ENCODE assay signal across 8 cellular contexts in genomic region chr6:112086744-112087135, GRCh38. TPM values are rescaled to one million over a fixed set of nuclear protein-coding genes. Genes with fewer than 3 reads are reported as not detected.
DNase-seq lines count a peak whose midpoint lies in the region; ATAC-seq, FAIRE-seq and TF ChIP-seq lines count a peak whose summit lies in the region.

No MANE protein-coding gene starts in this region.

- POLR2A ChIA-PET in A549 (lab: Yijun Ruan, JAX) = no interaction called here
- POLR2A ChIA-PET in activated CD8-positive, alpha-beta T cell treated with anti-CD3 and anti-CD28 coated beads for 36 hours (lab: Charles Lee) = interaction anchor here (0.6 to 2.5 kb wide), 7 partner anchors 9 to 828 kb away, joined by 3 to 8 read pairs (median 4); no protein-coding TSS in a partner anchor

- H3K27me3 ChIP-seq in left ventricle myocardium inferior (ENCODE audit: low read depth) = no peaks in the 10 kb centered on the region

- peak; percentile 24 to 28; a peak in 2 of 5 replicates for TF ChIP-seq RAD21 in A549 (conservative IDR thresholded peaks at IDR 0.05 in 1 of 2, IDR thresholded peaks at IDR 0.05 in 1 of 2)

- H3K36me3 Mint-ChIP-seq in activated CD8-positive, alpha-beta T cell treated with anti-CD3 and anti-CD28 coated beads for 36 hours (ENCODE audit: low read depth) = peaks cover 6% of the 10 kb centered on the region

- FAIRE-seq in A549 (lab: Jason Lieb, UNC) = no peak

- H3K4me2 ChIP-seq in A549 = peak overlapping the region; percentile 81

- peak; percentile 43 for TF ChIP-seq CTCF in A549 (IDR thresholded peaks at IDR 0.05)
- TF ChIP-seq CTCF in GM12872 (IDR thresholded peaks at IDR 0.05; ENCODE audit: insufficient read depth, low read depth, low read length) = peak; percentile 28; the same call in 1 of the 3 replicates
- peak; percentile 47 for TF ChIP-seq CTCF in activated CD8-positive, alpha-beta T cell treated with anti-CD3 and anti-CD28 coated beads for 36 hours (IDR thresholded peaks at IDR 0.05)
- TF ChIP-seq CTCF in left ventricle myocardium inferior (IDR thresholded peaks at IDR 0.05; ENCODE audit: borderline replicate concordance) = peak; percentile 17
- TF ChIP-seq CTCF in retinal pigment epithelial cell (conservative IDR thresholded peaks at IDR 0.05; ENCODE audit: low read depth, low read length) = peak; percentile 41

- CTCF ChIA-PET in A549 (lab: Yijun Ruan, JAX) = interaction anchor here (0.7 to 3.2 kb wide), 13 partner anchors 9 to 1842 kb away, joined by 3 to 34 read pairs (median 4); no protein-coding TSS in a partner anchor
- CTCF ChIA-PET in activated CD8-positive, alpha-beta T cell treated with anti-CD3 and anti-CD28 coated beads for 36 hours (lab: Charles Lee) = interaction anchor here (0.8 to 4.7 kb wide), 19 partner anchors 8 to 828 kb away, joined by 3 to 161 read pairs (median 5); a partner anchor contains a TSS

- H3K27me3 Mint-ChIP-seq in activated CD8-positive, alpha-beta T cell treated with anti-CD3 and anti-CD28 coated beads for 36 hours = peaks cover 6% of the 10 kb centered on the region

- peaks cover 12% of the 10 kb centered on the region for H3K4me1 Mint-ChIP-seq in activated CD8-positive, alpha-beta T cell treated with anti-CD3 and anti-CD28 coated beads for 36 hours (ENCODE audit: low read depth)

- no peaks in the 10 kb centered on the region for H3K9me3 Mint-ChIP-seq in activated CD8-positive, alpha-beta T cell treated with anti-CD3 and anti-CD28 coated beads for 36 hours

- no peak overlapping the region for H3K27ac Mint-ChIP-seq in activated CD8-positive, alpha-beta T cell treated with anti-CD3 and anti-CD28 coated beads for 36 hours

- peaks cover 6% of the 10 kb centered on the region; the same call in 2 of the 3 replicates for H3K4me1 ChIP-seq in A549
- peaks cover 49% of the 10 kb centered on the region for H3K4me1 ChIP-seq in left ventricle myocardium inferior

- peak; percentile 51 to 53 for DNase-seq in A549 (ENCODE audit: low read depth in 1 of 2, low spot score in 1 of 2)
- DNase-seq in NCI-H1092 (lab: John Stamatoyannopoulos, UW) = peak; percentile 0
- DNase-seq in activated CD8-positive, alpha-beta T cell treated with anti-CD3 and anti-CD28 coated beads for 36 hours = no peak
- DNase-seq in left ventricle myocardium inferior = no peak
- no peak for DNase-seq in retinal pigment epithelial cell (ENCODE audit: low read depth)
- no peak for DNase-seq in OCI-M2 (lab: John Stamatoyannopoulos, UW; ENCODE audit: unreplicated experiment)

- no peak overlapping the region for H3K4me3 Mint-ChIP-seq in activated CD8-positive, alpha-beta T cell treated with anti-CD3 and anti-CD28 coated beads for 36 hours

- no peaks in the 10 kb centered on the region for H3K9me3 ChIP-seq in A549
- no peaks in the 10 kb centered on the region for H3K9me3 ChIP-seq in left ventricle myocardium inferior (replicated peaks)

- peak overlapping the region; percentile 84 to 90 for H3K27ac ChIP-seq in A549
- peak overlapping the region; percentile 93 for H3K27ac ChIP-seq in left ventricle myocardium inferior (replicated peaks)

- peaks cover 32% of the 10 kb centered on the region for H3K36me3 ChIP-seq in left ventricle myocardium inferior

- no peak for TF ChIP-seq EP300 in A549 (IDR thresholded peaks at IDR 0.05)

- 2% methylated on average over 8 of the region's 8 CpGs for WGBS in A549 (ENCODE audit: missing lambda C conversion rate)

- intact Hi-C loops in activated CD8-positive, alpha-beta T cell treated with anti-CD3 and anti-CD28 coated beads for 36 hours (cut with micrococcal nuclease) = loop anchor here (1.0 to 2.0 kb wide), 2 partner anchors 68 to 77 kb away; no protein-coding TSS in a partner anchor
- intact Hi-C loops in left ventricle myocardium inferior (cut with micrococcal nuclease) = no loop called here

- H3K4me3 ChIP-seq in A549 = peak overlapping the region; percentile 80
- peak overlapping the region; percentile 85 for H3K4me3 ChIP-seq in left ventricle myocardium inferior
- H3K4me3 ChIP-seq in retinal pigment epithelial cell (ENCODE audit: low read length) = peak overlapping the region; percentile 92

- ATAC-seq in A549 = peak; percentile 84 to 88
- peak; percentile 18 for ATAC-seq in HG02759 (IDR thresholded peaks at IDR 0.05; ENCODE audit: unreplicated experiment)
- ATAC-seq in activated CD8-positive, alpha-beta T cell treated with anti-CD3 and anti-CD28 coated beads for 36 hours = no peak

- TF ChIP-seq POLR2A in A549 (IDR thresholded peaks at IDR 0.05; ENCODE audit: low read length) = no peak

TF ChIP-seq in A549, 52 proteins besides CTCF, POLR2A, EP300 and RAD21:
- TF ChIP-seq CEBPB (IDR thresholded peaks at IDR 0.05) = peak; percentile 14 to 29; a peak in 1 of 4 replicates
- TF ChIP-seq GATA3 (IDR thresholded peaks at IDR 0.05; ENCODE audit: borderline replicate concordance) = no peak
- TF ChIP-seq KDM5A (IDR thresholded peaks at IDR 0.05) = no peak
TF ChIP-seq in A549: peak in this region for 1.

RNA-seq across cellular contexts. Expression of gene TUBE1, which starts 0.5 kb away (rescaled TPM):
- 20.3 and 32.5 TPM in 2 replicates for polyA plus RNA-seq in A549 (2011; rRNA removed)
- 4.3 and 5.7 TPM in 2 replicates for polyA plus RNA-seq in A549 (2012; cell fraction: cytosol; rRNA removed)
- 6.5 TPM in 2 replicates for polyA plus RNA-seq in A549 (2012; cell fraction: nucleus; rRNA removed)
- 6.8 to 9.7 TPM (median 7.2 TPM) in 3 replicates for polyA plus RNA-seq in A549 (2017; fragmentation: RNase III; extraction: RNeasy Plus Mini Kit Qiagen cat#74134 plus additional on column Dnase treatment)
- 9.1 and 9.5 TPM in 2 replicates for polyA minus RNA-seq in A549 (2011; rRNA and poly(A)+ RNA removed)
- total RNA-seq in activated CD8-positive, alpha-beta T cell treated with anti-CD3 and anti-CD28 coated beads for 36 hours = 10 to 100 TPM; 38.7 to 39.1 TPM
- 28.5 TPM for total RNA-seq in left ventricle myocardium inferior

RNA-seq across cellular contexts. Expression of gene FAM229B, which starts 0.7 kb away (rescaled TPM):
- polyA plus RNA-seq in A549 (2011; rRNA removed) = 17.3 and 20.2 TPM in 2 replicates
- polyA plus RNA-seq in A549 (2012; cell fraction: cytosol; rRNA removed) = 5.5 and 5.8 TPM in 2 replicates
- polyA plus RNA-seq in A549 (2012; cell fraction: nucleus; rRNA removed) = 1.3 and 2.1 TPM in 2 replicates
- polyA plus RNA-seq in A549 (2017; fragmentation: RNase III; extraction: RNeasy Plus Mini Kit Qiagen cat#74134 plus additional on column Dnase treatment) = 8.7 to 10.4 TPM (median 9.9 TPM) in 3 replicates
- 1.2 and 2.2 TPM in 2 replicates for polyA minus RNA-seq in A549 (2011; rRNA and poly(A)+ RNA removed)
- 10 to 100 TPM in 1 of 2 experiments, 1 to 10 TPM in 1; 7.6 to 10.2 TPM for total RNA-seq in activated CD8-positive, alpha-beta T cell treated with anti-CD3 and anti-CD28 coated beads for 36 hours
- 69.5 TPM for total RNA-seq in left ventricle myocardium inferior

RNA-seq across cellular contexts. Expression of gene CCN6, which starts 32.8 kb away (rescaled TPM):
- polyA plus RNA-seq in A549 (2011; rRNA removed) = not detected in 2 replicates
- polyA plus RNA-seq in A549 (2012; cell fraction: cytosol; rRNA removed) = not detected in 2 replicates
- polyA plus RNA-seq in A549 (2012; cell fraction: nucleus; rRNA removed) = not detected in 2 replicates
- polyA plus RNA-seq in A549 (2017; fragmentation: RNase III; extraction: RNeasy Plus Mini Kit Qiagen cat#74134 plus additional on column Dnase treatment) = not detected in 3 replicates
- not detected in 2 replicates for polyA minus RNA-seq in A549 (2011; rRNA and poly(A)+ RNA removed)
- not detected for total RNA-seq in activated CD8-positive, alpha-beta T cell treated with anti-CD3 and anti-CD28 coated beads for 36 hours
- not detected for total RNA-seq in left ventricle myocardium inferior

Comparison
In these comparisons a context has a peak if more than half of its experiments do, and no peak if none do; other contexts are left out.
1. DNase-seq: peak in A549 (2 of 2) and NCI-H1092 (single experiment); none in activated CD8-positive, alpha-beta T cell treated with anti-CD3 and anti-CD28 coated beads for 36 hours (single experiment), left ventricle myocardium inferior (single experiment), retinal pigment epithelial cell (single experiment) and OCI-M2 (single experiment).
2. Peak in every context shown above with its lines, with median percentiles within 50 percentile points of each other: H3K4me3 ChIP-seq and CTCF ChIP-seq.